In genomic region chr19:1061987-1062386, GRCh38 we compare ENCODE assay signal across 27 cellular contexts. TPM values are rescaled to one million over a fixed set of nuclear protein-coding genes. Genes with fewer than 3 reads are reported as not detected.
DNase-seq lines count a peak whose midpoint lies in the region; ATAC-seq, FAIRE-seq and TF ChIP-seq lines count a peak whose summit lies in the region.
"Had no signal": no experiment of that assay in that cellular context is flagged by ENCODE, and none has a peak within 500 bp of the region (broad histone marks: within the 10 kb centered on the region; RNA-seq: fewer than 3 reads in every experiment).

No MANE protein-coding gene starts in this region.

- no peaks in the 10 kb centered on the region for H3K27me3 Mint-ChIP-seq in central memory CD8-positive, alpha-beta T cell

- no TSS peak for BruUV-seq in HepG2 (replicated peaks; lab: Mats Ljungman, UMichigan)

- no peak overlapping the region for H3K9ac ChIP-seq in HepG2 (ENCODE audit: insufficient read depth, low read depth, low read length)

- intact Hi-C loops in left ventricle myocardium superior (cut with micrococcal nuclease) = no loop called here
- intact Hi-C loops in heart right ventricle (cut with DNase I) = no loop called here
- intact Hi-C loops in HepG2 (cut with micrococcal nuclease; ENCODE audit: unreplicated experiment) = no loop called here

- TF ChIP-seq EP300 in HepG2 (IDR thresholded peaks at IDR 0.05; ENCODE audit: low read depth in 2 of 2, low read length in 2 of 2) = no peak
- TF ChIP-seq EP300 in HepG2 (CRISPR knock-in tag; IDR thresholded peaks at IDR 0.05; ENCODE audit: borderline replicate concordance) = no peak

- H3K27ac Mint-ChIP-seq in central memory CD8-positive, alpha-beta T cell (ENCODE audit: low read depth) = peak overlapping the region; percentile 55
- peak overlapping the region; percentile 32 for H3K27ac Mint-ChIP-seq in stimulated activated effector memory CD8-positive, alpha-beta T cell treated with anti-CD3 and anti-CD28 coated beads, Interleukin-12 subunit alpha, Interleukin-12 subunit beta, amount 100 ng/mL, for 72 hours

- H3K4me1 Mint-ChIP-seq in central memory CD8-positive, alpha-beta T cell = peaks cover 48% of the 10 kb centered on the region
- H3K4me1 Mint-ChIP-seq in stimulated activated effector memory CD8-positive, alpha-beta T cell treated with anti-CD3 and anti-CD28 coated beads, Interleukin-12 subunit alpha, Interleukin-12 subunit beta, amount 100 ng/mL, for 72 hours = peaks cover 52% of the 10 kb centered on the region

- peaks cover 19% of the 10 kb centered on the region for H3K36me3 Mint-ChIP-seq in central memory CD8-positive, alpha-beta T cell (ENCODE audit: insufficient read depth)
- peaks cover 8% of the 10 kb centered on the region for H3K36me3 Mint-ChIP-seq in stimulated activated effector memory CD8-positive, alpha-beta T cell treated with anti-CD3 and anti-CD28 coated beads, Interleukin-12 subunit alpha, Interleukin-12 subunit beta, amount 100 ng/mL, for 72 hours

- 82 to 94% methylated on average over 20 of the region's 20 CpGs for WGBS in heart right ventricle, 2 donors
- WGBS in HepG2 (ENCODE audit: low lambda C conversion rate) = 100% methylated on average over 11 of the region's 20 CpGs

- ATAC-seq in left ventricle myocardium superior (no peak), heart right ventricle (no peak), HepG2 (no peak), HG03175 (IDR thresholded peaks at IDR 0.05; ENCODE audit: unreplicated experiment) (no peak), GM21515 (IDR thresholded peaks at IDR 0.05; ENCODE audit: unreplicated experiment) (no peak)
- no peak for ATAC-seq in central memory CD8-positive, alpha-beta T cell (replicated peaks; ENCODE audit: extremely low read depth, poor library complexity, severe bottlenecking)
- no peak for ATAC-seq in stimulated activated effector memory CD8-positive, alpha-beta T cell treated with anti-CD3 and anti-CD28 coated beads, Interleukin-12 subunit alpha, Interleukin-12 subunit beta, amount 100 ng/mL, for 72 hours
- ATAC-seq: Panc1 had no signal

- H3K27me3 ChIP-seq in heart right ventricle (peaks cover 3 to 35% (median 28%) of the 10 kb centered on the region in 7 donors), HepG2 (ENCODE audit: control insufficient read depth in 1 of 2, insufficient read depth in 2 of 2, low read length in 2 of 2) (no peaks in the 10 kb centered on the region; a peak in 1 of 5 replicates)

- no peak overlapping the region for H3K4me3 ChIP-seq in heart right ventricle
- no peak overlapping the region for H3K4me3 ChIP-seq in HepG2 (replicated peaks in 1 of 3; ENCODE audit: insufficient read depth in 1 of 3, low read depth in 2 of 3, low read length in 3 of 3)
- H3K4me3 ChIP-seq: SJSA1 had no signal

- H3K9me3 Mint-ChIP-seq in central memory CD8-positive, alpha-beta T cell = no peaks in the 10 kb centered on the region
- H3K9me3 Mint-ChIP-seq in stimulated activated effector memory CD8-positive, alpha-beta T cell treated with anti-CD3 and anti-CD28 coated beads, Interleukin-12 subunit alpha, Interleukin-12 subunit beta, amount 100 ng/mL, for 72 hours = no peaks in the 10 kb centered on the region

- H3K27ac ChIP-seq in heart right ventricle (no peak overlapping the region), HepG2 (ENCODE audit: extremely low read length, insufficient read depth, low read length) (no peak overlapping the region)
- H3K27ac ChIP-seq: C4-2B, SJSA1 had no signal

- CTCF ChIA-PET in HepG2 (lab: Yijun Ruan, JAX; ENCODE audit: low intra/inter-chr PET ratio, low total read pairs) = no interaction called here

- H4K20me1 ChIP-seq in HepG2 (ENCODE audit: insufficient read depth, low read length) = no peaks in the 10 kb centered on the region

- no peaks in the 10 kb centered on the region for H3K79me2 ChIP-seq in HepG2 (ENCODE audit: insufficient read depth, low read length)

- no peak overlapping the region for H2AFZ ChIP-seq in HepG2 (ENCODE audit: low read length)

- no peak for FAIRE-seq in HepG2 (lab: Jason Lieb, UNC)
- FAIRE-seq: GM18507, GM19239 had no signal

- peak; percentile 22 for DNase-seq in left ventricle myocardium superior
- DNase-seq in heart right ventricle = no peak
- no peak for DNase-seq in central memory CD8-positive, alpha-beta T cell (ENCODE audit: low spot score in 2 of 2)
- no peak for DNase-seq in HepG2 (ENCODE audit: low spot score)
- DNase-seq in stimulated activated effector memory CD8-positive, alpha-beta T cell treated with anti-CD3 and anti-CD28 coated beads, Interleukin-12 subunit alpha, Interleukin-12 subunit beta, amount 100 ng/mL, for 72 hours (ENCODE audit: low spot score in 2 of 2) = no peak
- no peak for DNase-seq in T-helper 9 cell
- DNase-seq: AML-193, GDM1, GOT3, IMR-90, NCI-H1105 treated with DMSO at 0.1 percent for 48 hours, NCI-H1694, NCI-H2081, NCI-H2171, NCI-H345, NCI-H524, NCI-H774 had no signal

- peaks cover 0 to 39% (median 20%) of the 10 kb centered on the region in 11 donors for H3K9me3 ChIP-seq in heart right ventricle
- H3K9me3 ChIP-seq in HepG2 (ENCODE audit: low read length) = no peaks in the 10 kb centered on the region
- H3K9me3 ChIP-seq: SJSA1 had no signal

- H3K4me3 Mint-ChIP-seq in central memory CD8-positive, alpha-beta T cell = no peak overlapping the region
- no peak overlapping the region for H3K4me3 Mint-ChIP-seq in stimulated activated effector memory CD8-positive, alpha-beta T cell treated with anti-CD3 and anti-CD28 coated beads, Interleukin-12 subunit alpha, Interleukin-12 subunit beta, amount 100 ng/mL, for 72 hours

- no peak overlapping the region for H3K4me2 ChIP-seq in HepG2 (ENCODE audit: low read depth, low read length)

- no peak for TF ChIP-seq CTCF in heart right ventricle (IDR thresholded peaks at IDR 0.05)
- TF ChIP-seq CTCF in HepG2 (CRISPR knock-in tag; IDR thresholded peaks at IDR 0.05) = no peak

- POLR2A ChIA-PET in HepG2 (lab: Yijun Ruan, JAX) = no interaction called here

- no peak for TF ChIP-seq RAD21 in HepG2 (CRISPR knock-in tag; IDR thresholded peaks at IDR 0.05)

- peaks cover 6 to 26% (median 19%) of the 10 kb centered on the region in 9 donors for H3K4me1 ChIP-seq in heart right ventricle
- peaks cover 29% of the 10 kb centered on the region for H3K4me1 ChIP-seq in HepG2 (ENCODE audit: insufficient read depth, low read length)

- H3K36me3 ChIP-seq in heart right ventricle (peaks cover 0 to 25% (median 0%) of the 10 kb centered on the region in 9 donors), HepG2 (replicated peaks in 1 of 2; ENCODE audit: control insufficient read depth in 1 of 2, insufficient read depth in 2 of 2, low read length in 2 of 2) (peaks cover 5 to 8% of the 10 kb centered on the region in 2 experiments; a peak in 3 of 5 replicates)
- H3K36me3 ChIP-seq: SJSA1 had no signal

- in situ Hi-C loops in HepG2 (cut with HindIII; ENCODE audit: extremely low pct_ligation_motif_present, low pct_unique_long_range_greater_than_20kb) = no loop called here

- peak in 1 of 2 experiments; percentile 17; a peak in 1 of 4 replicates for TF ChIP-seq POLR2A in HepG2 (IDR thresholded peaks at IDR 0.05; ENCODE audit: insufficient read depth in 1 of 2, low read depth in 2 of 2, low read length in 2 of 2)

RNA-seq across cellular contexts. Expression of gene ARHGAP45, which starts 5.0 kb away (rescaled TPM):
- total RNA-seq in left ventricle myocardium superior (6.0 TPM), heart right ventricle (10 to 100 TPM in 1 of 10 donors, 1 to 10 TPM in 9; 1.9 to 27.4 (median 4.1) TPM), HepG2 (2016; rRNA removed; fragmentation: Illumina TruSeq; extraction: Trizol) (0.48 and 0.84 TPM in 2 replicates)
- polyA plus RNA-seq in heart right ventricle (1 to 10 TPM; 4.4 to 8.6 TPM), HepG2 (2011; rRNA removed) (32.0 and 40.3 TPM in 2 replicates)
- 0.35 and 0.51 TPM in 2 replicates for total RNA-seq in HepG2 (2016; cell fraction: cytosol; rRNA removed; fragmentation: Illumina TruSeq; extraction: Trizol; ENCODE audit: low read depth)
- total RNA-seq in HepG2 (2016; cell fraction: insoluble cytoplasmic fraction; rRNA removed; fragmentation: Illumina TruSeq; extraction: Trizol) = 0.16 and 0.50 TPM in 2 replicates
- total RNA-seq in HepG2 (2016; cell fraction: membrane; rRNA removed; fragmentation: Illumina TruSeq; extraction: Trizol) = 0.38 and 0.40 TPM in 2 replicates
- 0.28 and 0.63 TPM in 2 replicates for total RNA-seq in HepG2 (2016; cell fraction: nucleus; rRNA removed; fragmentation: Illumina TruSeq; extraction: Trizol)
- polyA plus RNA-seq in HepG2 (2011; cell fraction: cytosol; rRNA removed) = 17.7 and 31.9 TPM in 2 replicates
- polyA plus RNA-seq in HepG2 (2011; cell fraction: nucleus; rRNA removed) = 222 and 325 TPM in 2 replicates
- polyA plus RNA-seq in HepG2 (2012) = 21.8 and 23.4 TPM in 2 replicates
- polyA plus RNA-seq in HepG2 (2016; cell fraction: cytosol; fragmentation: Illumina TruSeq; extraction: Trizol; ENCODE audit: low read depth) = not detected in 2 replicates
- 0.41 and 0.69 TPM in 2 replicates for polyA plus RNA-seq in HepG2 (2016; cell fraction: insoluble cytoplasmic fraction; fragmentation: Illumina TruSeq; extraction: Trizol; ENCODE audit: low read depth)
- not detected in 2 replicates for polyA plus RNA-seq in HepG2 (2016; cell fraction: membrane; fragmentation: Illumina TruSeq; extraction: Trizol; ENCODE audit: low read depth)
- polyA plus RNA-seq in HepG2 (2016; cell fraction: nucleus; fragmentation: Illumina TruSeq; extraction: Trizol; ENCODE audit: insufficient read depth, low read depth) = 1.5 TPM in 2 replicates
- 18.3 and 37.9 TPM in 2 replicates for polyA minus RNA-seq in HepG2 (2011; rRNA and poly(A)+ RNA removed; ENCODE audit: low replicate concordance)
- 19.3 and 20.1 TPM in 2 replicates for polyA minus RNA-seq in HepG2 (2011; cell fraction: cytosol; rRNA and poly(A)+ RNA removed)
- polyA minus RNA-seq in HepG2 (2011; cell fraction: nucleus; rRNA and poly(A)+ RNA removed) = 25.0 and 29.0 TPM in 2 replicates

RNA-seq across cellular contexts. Expression of gene ABCA7, which starts 22.1 kb away (rescaled TPM):
- total RNA-seq in left ventricle myocardium superior (9.4 TPM), heart right ventricle (10 to 100 TPM in 1 of 10 donors, 1 to 10 TPM in 9; 4.3 to 18.1 (median 5.6) TPM), HepG2 (2016; rRNA removed; fragmentation: Illumina TruSeq; extraction: Trizol) (1.3 and 4.4 TPM in 2 replicates)
- polyA plus RNA-seq in heart right ventricle (10 to 100 TPM in 1 of 2 donors, 1 to 10 TPM in 1; 2.7 to 23.4 TPM), HepG2 (2011; rRNA removed) (32.4 and 41.2 TPM in 2 replicates)
- 3.4 and 3.5 TPM in 2 replicates for total RNA-seq in HepG2 (2016; cell fraction: cytosol; rRNA removed; fragmentation: Illumina TruSeq; extraction: Trizol; ENCODE audit: low read depth)
- 2.5 and 6.4 TPM in 2 replicates for total RNA-seq in HepG2 (2016; cell fraction: insoluble cytoplasmic fraction; rRNA removed; fragmentation: Illumina TruSeq; extraction: Trizol)
- 1.7 and 2.0 TPM in 2 replicates for total RNA-seq in HepG2 (2016; cell fraction: membrane; rRNA removed; fragmentation: Illumina TruSeq; extraction: Trizol)
- 7.8 and 9.7 TPM in 2 replicates for total RNA-seq in HepG2 (2016; cell fraction: nucleus; rRNA removed; fragmentation: Illumina TruSeq; extraction: Trizol)
- 27.7 and 35.9 TPM in 2 replicates for polyA plus RNA-seq in HepG2 (2011; cell fraction: cytosol; rRNA removed)
- 316 and 410 TPM in 2 replicates for polyA plus RNA-seq in HepG2 (2011; cell fraction: nucleus; rRNA removed)
- polyA plus RNA-seq in HepG2 (2012) = 29.1 and 29.7 TPM in 2 replicates
- 0.23 and 0.72 TPM in 2 replicates for polyA plus RNA-seq in HepG2 (2016; cell fraction: cytosol; fragmentation: Illumina TruSeq; extraction: Trizol; ENCODE audit: low read depth)
- 1.6 and 2.2 TPM in 2 replicates for polyA plus RNA-seq in HepG2 (2016; cell fraction: insoluble cytoplasmic fraction; fragmentation: Illumina TruSeq; extraction: Trizol; ENCODE audit: low read depth)
- 0.54 and 0.71 TPM in 2 replicates for polyA plus RNA-seq in HepG2 (2016; cell fraction: membrane; fragmentation: Illumina TruSeq; extraction: Trizol; ENCODE audit: low read depth)
- polyA plus RNA-seq in HepG2 (2016; cell fraction: nucleus; fragmentation: Illumina TruSeq; extraction: Trizol; ENCODE audit: insufficient read depth, low read depth) = 25.9 and 28.7 TPM in 2 replicates
- 20.1 and 68.5 TPM in 2 replicates for polyA minus RNA-seq in HepG2 (2011; rRNA and poly(A)+ RNA removed; ENCODE audit: low replicate concordance)
- polyA minus RNA-seq in HepG2 (2011; cell fraction: cytosol; rRNA and poly(A)+ RNA removed) = 20.8 and 23.1 TPM in 2 replicates
- 41.6 and 44.5 TPM in 2 replicates for polyA minus RNA-seq in HepG2 (2011; cell fraction: nucleus; rRNA and poly(A)+ RNA removed)

RNA-seq across cellular contexts. Expression of gene POLR2E, which starts 33.2 kb away (rescaled TPM):
- total RNA-seq in left ventricle myocardium superior (148 TPM), heart right ventricle (100 to 1,000 TPM; 111 to 215 (median 134) TPM), HepG2 (2016; rRNA removed; fragmentation: Illumina TruSeq; extraction: Trizol) (140 TPM in 2 replicates)
- polyA plus RNA-seq in heart right ventricle (100 to 1,000 TPM; 116 to 212 TPM), HepG2 (2011; rRNA removed) (272 and 305 TPM in 2 replicates)
- total RNA-seq in HepG2 (2016; cell fraction: cytosol; rRNA removed; fragmentation: Illumina TruSeq; extraction: Trizol; ENCODE audit: low read depth) = 43.4 and 44.8 TPM in 2 replicates
- total RNA-seq in HepG2 (2016; cell fraction: insoluble cytoplasmic fraction; rRNA removed; fragmentation: Illumina TruSeq; extraction: Trizol) = 135 and 141 TPM in 2 replicates
- total RNA-seq in HepG2 (2016; cell fraction: membrane; rRNA removed; fragmentation: Illumina TruSeq; extraction: Trizol) = 89.0 and 92.5 TPM in 2 replicates
- total RNA-seq in HepG2 (2016; cell fraction: nucleus; rRNA removed; fragmentation: Illumina TruSeq; extraction: Trizol) = 54.0 and 55.3 TPM in 2 replicates
- polyA plus RNA-seq in HepG2 (2011; cell fraction: cytosol; rRNA removed) = 222 and 337 TPM in 2 replicates
- polyA plus RNA-seq in HepG2 (2011; cell fraction: nucleus; rRNA removed) = 150 and 188 TPM in 2 replicates
- 201 and 222 TPM in 2 replicates for polyA plus RNA-seq in HepG2 (2012)
- polyA plus RNA-seq in HepG2 (2016; cell fraction: cytosol; fragmentation: Illumina TruSeq; extraction: Trizol; ENCODE audit: low read depth) = 94.9 and 102 TPM in 2 replicates
- 246 and 282 TPM in 2 replicates for polyA plus RNA-seq in HepG2 (2016; cell fraction: insoluble cytoplasmic fraction; fragmentation: Illumina TruSeq; extraction: Trizol; ENCODE audit: low read depth)
- 145 and 159 TPM in 2 replicates for polyA plus RNA-seq in HepG2 (2016; cell fraction: membrane; fragmentation: Illumina TruSeq; extraction: Trizol; ENCODE audit: low read depth)
- 179 TPM in 2 replicates for polyA plus RNA-seq in HepG2 (2016; cell fraction: nucleus; fragmentation: Illumina TruSeq; extraction: Trizol; ENCODE audit: insufficient read depth, low read depth)
- 343 and 389 TPM in 2 replicates for polyA minus RNA-seq in HepG2 (2011; rRNA and poly(A)+ RNA removed; ENCODE audit: low replicate concordance)
- 104 and 129 TPM in 2 replicates for polyA minus RNA-seq in HepG2 (2011; cell fraction: cytosol; rRNA and poly(A)+ RNA removed)
- 39.5 and 42.0 TPM in 2 replicates for polyA minus RNA-seq in HepG2 (2011; cell fraction: nucleus; rRNA and poly(A)+ RNA removed)

RNA-seq across cellular contexts. Expression of gene CNN2, which starts 35.6 kb away (rescaled TPM):
- total RNA-seq in left ventricle myocardium superior (94.0 TPM), heart right ventricle (100 to 1,000 TPM in 2 of 10 donors, 10 to 100 TPM in 8; 33.0 to 117 (median 63.5) TPM), HepG2 (2016; rRNA removed; fragmentation: Illumina TruSeq; extraction: Trizol) (70.0 and 84.5 TPM in 2 replicates)
- polyA plus RNA-seq in heart right ventricle (10 to 100 TPM; 49.0 to 61.2 TPM), HepG2 (2011; rRNA removed) (58.1 and 63.6 TPM in 2 replicates)
- 29.8 and 31.9 TPM in 2 replicates for total RNA-seq in HepG2 (2016; cell fraction: cytosol; rRNA removed; fragmentation: Illumina TruSeq; extraction: Trizol; ENCODE audit: low read depth)
- total RNA-seq in HepG2 (2016; cell fraction: insoluble cytoplasmic fraction; rRNA removed; fragmentation: Illumina TruSeq; extraction: Trizol) = 66.1 and 74.6 TPM in 2 replicates
- total RNA-seq in HepG2 (2016; cell fraction: membrane; rRNA removed; fragmentation: Illumina TruSeq; extraction: Trizol) = 70.9 and 77.3 TPM in 2 replicates
- total RNA-seq in HepG2 (2016; cell fraction: nucleus; rRNA removed; fragmentation: Illumina TruSeq; extraction: Trizol) = 37.1 and 39.3 TPM in 2 replicates
- 71.9 and 76.4 TPM in 2 replicates for polyA plus RNA-seq in HepG2 (2011; cell fraction: cytosol; rRNA removed)
- polyA plus RNA-seq in HepG2 (2011; cell fraction: nucleus; rRNA removed) = 59.2 and 73.6 TPM in 2 replicates
- polyA plus RNA-seq in HepG2 (2012) = 37.6 and 46.6 TPM in 2 replicates
- 36.8 and 41.0 TPM in 2 replicates for polyA plus RNA-seq in HepG2 (2016; cell fraction: cytosol; fragmentation: Illumina TruSeq; extraction: Trizol; ENCODE audit: low read depth)
- polyA plus RNA-seq in HepG2 (2016; cell fraction: insoluble cytoplasmic fraction; fragmentation: Illumina TruSeq; extraction: Trizol; ENCODE audit: low read depth) = 82.0 and 114 TPM in 2 replicates
- polyA plus RNA-seq in HepG2 (2016; cell fraction: membrane; fragmentation: Illumina TruSeq; extraction: Trizol; ENCODE audit: low read depth) = 75.2 and 79.7 TPM in 2 replicates
- polyA plus RNA-seq in HepG2 (2016; cell fraction: nucleus; fragmentation: Illumina TruSeq; extraction: Trizol; ENCODE audit: insufficient read depth, low read depth) = 90.2 and 93.1 TPM in 2 replicates
- polyA minus RNA-seq in HepG2 (2011; rRNA and poly(A)+ RNA removed; ENCODE audit: low replicate concordance) = 84.2 and 138 TPM in 2 replicates
- polyA minus RNA-seq in HepG2 (2011; cell fraction: cytosol; rRNA and poly(A)+ RNA removed) = 122 and 138 TPM in 2 replicates
- polyA minus RNA-seq in HepG2 (2011; cell fraction: nucleus; rRNA and poly(A)+ RNA removed) = 21.5 and 28.6 TPM in 2 replicates

RNA-seq across cellular contexts. Expression of gene RNU6-2, which starts 40.7 kb away (rescaled TPM):
- total RNA-seq in left ventricle myocardium superior (not detected), heart right ventricle (not detected), HepG2 (2016; rRNA removed; fragmentation: Illumina TruSeq; extraction: Trizol) (under 0.01 TPM in 1 of 2 replicates, not detected in the other)
- polyA plus RNA-seq in heart right ventricle (not detected), HepG2 (2011; rRNA removed) (not detected in 2 replicates)
- under 0.01 TPM in 2 replicates for total RNA-seq in HepG2 (2016; cell fraction: cytosol; rRNA removed; fragmentation: Illumina TruSeq; extraction: Trizol; ENCODE audit: low read depth)
- total RNA-seq in HepG2 (2016; cell fraction: insoluble cytoplasmic fraction; rRNA removed; fragmentation: Illumina TruSeq; extraction: Trizol) = under 0.01 TPM in 1 of 2 replicates, not detected in the other
- total RNA-seq in HepG2 (2016; cell fraction: membrane; rRNA removed; fragmentation: Illumina TruSeq; extraction: Trizol) = under 0.01 TPM in 1 of 2 replicates, not detected in the other
- not detected in 2 replicates for total RNA-seq in HepG2 (2016; cell fraction: nucleus; rRNA removed; fragmentation: Illumina TruSeq; extraction: Trizol)
- not detected in 2 replicates for polyA plus RNA-seq in HepG2 (2011; cell fraction: cytosol; rRNA removed)
- polyA plus RNA-seq in HepG2 (2011; cell fraction: nucleus; rRNA removed) = not detected in 2 replicates
- not detected in 2 replicates for polyA plus RNA-seq in HepG2 (2012)
- polyA plus RNA-seq in HepG2 (2016; cell fraction: cytosol; fragmentation: Illumina TruSeq; extraction: Trizol; ENCODE audit: low read depth) = not detected in 2 replicates
- not detected in 2 replicates for polyA plus RNA-seq in HepG2 (2016; cell fraction: insoluble cytoplasmic fraction; fragmentation: Illumina TruSeq; extraction: Trizol; ENCODE audit: low read depth)
- polyA plus RNA-seq in HepG2 (2016; cell fraction: membrane; fragmentation: Illumina TruSeq; extraction: Trizol; ENCODE audit: low read depth) = not detected in 2 replicates
- polyA plus RNA-seq in HepG2 (2016; cell fraction: nucleus; fragmentation: Illumina TruSeq; extraction: Trizol; ENCODE audit: insufficient read depth, low read depth) = not detected in 2 replicates
- under 0.01 TPM in 1 of 2 replicates, not detected in the other for polyA minus RNA-seq in HepG2 (2011; rRNA and poly(A)+ RNA removed; ENCODE audit: low replicate concordance)
- under 0.01 TPM in 1 of 2 replicates, not detected in the other for polyA minus RNA-seq in HepG2 (2011; cell fraction: cytosol; rRNA and poly(A)+ RNA removed)
- not detected in 2 replicates for polyA minus RNA-seq in HepG2 (2011; cell fraction: nucleus; rRNA and poly(A)+ RNA removed)
- total RNA-seq: A172, HT1080, IMR-90, SJSA1 had no signal
- polyA plus RNA-seq: AG04450, IMR-90 had no signal
